Comparison of ENCODE assay signal across 2 cellular contexts in genomic region chr7:13992621-13992982, GRCh38.
TF ChIP-seq lines count a peak whose summit lies in the region.

No MANE protein-coding gene starts in this region.

TF ChIP-seq in SK-N-SH, 30 proteins besides CTCF, POLR2A, EP300 and RAD21 (continued from another document):
- TF ChIP-seq USF1 (IDR thresholded peaks at IDR 0.05; ENCODE audit: borderline replicate concordance, low read depth), result no peak
- no peak for TF ChIP-seq TEAD4 (IDR thresholded peaks at IDR 0.05; ENCODE audit: borderline replicate concordance, insufficient read depth)
- no peak for TF ChIP-seq CHD2 (IDR thresholded peaks at IDR 0.05; ENCODE audit: low read length, partially characterized antibody)
- no peak for TF ChIP-seq PBX3 (IDR thresholded peaks at IDR 0.05)
TF ChIP-seq in SK-N-SH: peak in this region for 0.

TF ChIP-seq in SK-N-SH treated with all-trans-retinoic acid at 6 μM for 48 hours, 23 proteins besides CTCF, POLR2A, EP300 and RAD21 (continued from another document):
- TF ChIP-seq PPARA (CRISPR knock-in tag; IDR thresholded peaks at IDR 0.05; ENCODE audit: borderline replicate concordance) (no peak), CSDC2 (CRISPR knock-in tag; IDR thresholded peaks at IDR 0.05) (no peak), ZNF70 (CRISPR knock-in tag; IDR thresholded peaks at IDR 0.05) (no peak), ZFP3 (CRISPR knock-in tag; IDR thresholded peaks at IDR 0.05) (no peak), ZC3H10 (CRISPR knock-in tag; IDR thresholded peaks at IDR 0.05) (no peak), ZFP30 (CRISPR knock-in tag; IDR thresholded peaks at IDR 0.05) (no peak), ZNF8 (CRISPR knock-in tag; IDR thresholded peaks at IDR 0.05) (no peak), TSHZ2 (CRISPR knock-in tag; IDR thresholded peaks at IDR 0.05) (no peak), RARB (CRISPR knock-in tag; IDR thresholded peaks at IDR 0.05) (no peak), ZNF565 (CRISPR knock-in tag; conservative IDR thresholded peaks at IDR 0.05; ENCODE audit: low read depth) (no peak), TOX (CRISPR knock-in tag; IDR thresholded peaks at IDR 0.05; ENCODE audit: borderline replicate concordance) (no peak), OSR1 (CRISPR knock-in tag; IDR thresholded peaks at IDR 0.05) (no peak)
